Comparison of ENCODE assay signal across 12 cellular contexts in genomic region chr1:163068716-163069115, GRCh38. TPM values are rescaled to one million over a fixed set of nuclear protein-coding genes. Genes with fewer than 3 reads are reported as not detected.
A peak's percentile ranks its signal among the peaks of the same experiment; 100 is the strongest.
DNase-seq lines count a peak whose midpoint lies in the region; ATAC-seq and TF ChIP-seq lines count a peak whose summit lies in the region.
"Had no signal": no experiment of that assay in that cellular context is flagged by ENCODE, and none has a peak within 500 bp of the region (broad histone marks: within the 10 kb centered on the region; RNA-seq: fewer than 3 reads in every experiment).

No MANE protein-coding gene starts in this region.

- H3K9ac ChIP-seq in iPS-15b (ENCODE audit: low read depth, low read length) = no peak overlapping the region

- in situ Hi-C loops in astrocyte of the spinal cord (cut with HindIII; ENCODE audit: low sequenced_read_pairs) = no loop called here

- H3F3A ChIP-seq in GM23338 (replicated peaks; ENCODE audit: low read depth) = no peaks in the 10 kb centered on the region

- no peak overlapping the region for H3K27ac Mint-ChIP-seq in GM23338

- TF ChIP-seq CTCF in GM23338 (conservative IDR thresholded peaks at IDR 0.05; ENCODE audit: low read depth in 2 of 2) (no peak), astrocyte of the spinal cord (IDR thresholded peaks at IDR 0.05; ENCODE audit: low read depth, low read length) (no peak)

- H3K9me3 ChIP-seq in iPS-15b (ENCODE audit: control insufficient read depth, insufficient read depth, low read length) = no peaks in the 10 kb centered on the region

- no peaks in the 10 kb centered on the region for H3K36me3 Mint-ChIP-seq in GM23338 (ENCODE audit: low read depth)

- peaks cover 17% of the 10 kb centered on the region for H3K4me1 Mint-ChIP-seq in GM23338

- no peaks in the 10 kb centered on the region for H3K9me2 ChIP-seq in GM23338 (ENCODE audit: insufficient read depth)

- H3K27me3 ChIP-seq in GM23338 (ENCODE audit: insufficient read depth) (no peaks in the 10 kb centered on the region), iPS-15b (ENCODE audit: control insufficient read depth, insufficient read depth, low read length) (peaks cover 5% of the 10 kb centered on the region)

- ATAC-seq in GM23338 (no peak), GM21515 (IDR thresholded peaks at IDR 0.05; ENCODE audit: unreplicated experiment) (no peak), HG03571 (IDR thresholded peaks at IDR 0.05; ENCODE audit: unreplicated experiment) (no peak), GM18909 (IDR thresholded peaks at IDR 0.05; ENCODE audit: poor library complexity, unreplicated experiment) (no peak)

- no peaks in the 10 kb centered on the region for H3K36me3 ChIP-seq in GM23338 (ENCODE audit: insufficient read depth)
- no peaks in the 10 kb centered on the region for H3K36me3 ChIP-seq in iPS-15b (ENCODE audit: control insufficient read depth, insufficient read depth, low read length)

- peak overlapping the region; percentile 12; the same call in 1 of the 2 replicates for H3K4me3 ChIP-seq in GM23338
- H3K4me3 ChIP-seq in astrocyte of the spinal cord (ENCODE audit: low read depth, low read length) = peak overlapping the region; percentile 87
- peak overlapping the region; percentile 28 for H3K4me3 ChIP-seq in iPS-15b (ENCODE audit: low read depth, low read length)
- H3K4me3 ChIP-seq in skeletal muscle cell (ENCODE audit: low read depth, low read length) = peak overlapping the region; percentile 44

- peaks cover 2% of the 10 kb centered on the region for H3K27me3 Mint-ChIP-seq in GM23338 (ENCODE audit: insufficient read depth, low read depth, poor library complexity)

- H4K20me1 ChIP-seq in GM23338 (replicated peaks; ENCODE audit: insufficient read depth) = no peaks in the 10 kb centered on the region

- no peaks in the 10 kb centered on the region for H3K79me2 ChIP-seq in GM23338 (replicated peaks; ENCODE audit: insufficient read depth)

- H3K4me1 ChIP-seq in GM23338 (ENCODE audit: insufficient read depth) = peaks cover 14% of the 10 kb centered on the region; the same call in 1 of the 2 replicates
- no peaks in the 10 kb centered on the region for H3K4me1 ChIP-seq in iPS-15b (ENCODE audit: control insufficient read depth, insufficient read depth, low read length)

- no peaks in the 10 kb centered on the region for H3K9me3 Mint-ChIP-seq in GM23338

- H3K4me3 Mint-ChIP-seq in GM23338 = peak overlapping the region; percentile 62

- peak overlapping the region; percentile 34 for H3K4me2 ChIP-seq in GM23338

- no peak overlapping the region for H3K27ac ChIP-seq in GM23338 (ENCODE audit: low read depth)

- DNase-seq in GM23338 (ENCODE audit: low spot score) (no peak), astrocyte of the spinal cord (ENCODE audit: low read depth, low spot score) (no peak), skeletal muscle cell (ENCODE audit: low read depth) (no peak), NCI-H2107 treated with DMSO at 0.1 percent for 48 hours (lab: John Stamatoyannopoulos, UW; ENCODE audit: unreplicated experiment) (no peak)
- DNase-seq: activated T-cell treated with anti-CD3 and anti-CD28 coated beads for 4 hours; GF-D8; NCI-H1048; stimulated activated naive CD4-positive, alpha-beta T cell treated with Interleukin-2 at 50 U/mL for 16 hours had no signal

- H2AFZ ChIP-seq in GM23338 = no peak overlapping the region

TF ChIP-seq in GM23338, 12 proteins besides CTCF, POLR2A, EP300 and RAD21:
- TF ChIP-seq STAT1 (IDR thresholded peaks at IDR 0.05; ENCODE audit: unreplicated experiment) (no peak), POLR2AphosphoS5 (IDR thresholded peaks at IDR 0.05; ENCODE audit: low read depth) (no peak), ZNF331 (CRISPR knock-in tag; IDR thresholded peaks at IDR 0.05; ENCODE audit: low read depth) (no peak), REST (IDR thresholded peaks at IDR 0.05; ENCODE audit: unreplicated experiment) (no peak), ZNF114 (CRISPR knock-in tag; IDR thresholded peaks at IDR 0.05) (no peak), EZH2phosphoT487 (IDR thresholded peaks at IDR 0.05; ENCODE audit: unreplicated experiment) (no peak), NANOG (IDR thresholded peaks at IDR 0.05; ENCODE audit: borderline replicate concordance) (no peak)

RNA-seq across cellular contexts. Expression of gene RGS4, which starts 0.4 kb away (rescaled TPM):
- total RNA-seq in GM23338 (2014; rRNA removed; shearing (Covaris generic)) = 0.38 and 1.0 TPM in 2 replicates
- 0.24 and 0.32 TPM in 2 replicates for polyA plus RNA-seq in GM23338 (2016; fragmentation: Nextera tagmentation; extraction: Ambion mirVana)

Comparison
In these comparisons a context has a peak if more than half of its experiments do, and no peak if none do; other contexts are left out.
1. H3K4me3 ChIP-seq: peak in every context shown above with its lines; median percentile 87 in astrocyte of the spinal cord; 44 in skeletal muscle cell; 28 in iPS-15b; 12 in GM23338.